Comparison of ENCODE assay signal across 17 cellular contexts in the genomic region with DNA sequence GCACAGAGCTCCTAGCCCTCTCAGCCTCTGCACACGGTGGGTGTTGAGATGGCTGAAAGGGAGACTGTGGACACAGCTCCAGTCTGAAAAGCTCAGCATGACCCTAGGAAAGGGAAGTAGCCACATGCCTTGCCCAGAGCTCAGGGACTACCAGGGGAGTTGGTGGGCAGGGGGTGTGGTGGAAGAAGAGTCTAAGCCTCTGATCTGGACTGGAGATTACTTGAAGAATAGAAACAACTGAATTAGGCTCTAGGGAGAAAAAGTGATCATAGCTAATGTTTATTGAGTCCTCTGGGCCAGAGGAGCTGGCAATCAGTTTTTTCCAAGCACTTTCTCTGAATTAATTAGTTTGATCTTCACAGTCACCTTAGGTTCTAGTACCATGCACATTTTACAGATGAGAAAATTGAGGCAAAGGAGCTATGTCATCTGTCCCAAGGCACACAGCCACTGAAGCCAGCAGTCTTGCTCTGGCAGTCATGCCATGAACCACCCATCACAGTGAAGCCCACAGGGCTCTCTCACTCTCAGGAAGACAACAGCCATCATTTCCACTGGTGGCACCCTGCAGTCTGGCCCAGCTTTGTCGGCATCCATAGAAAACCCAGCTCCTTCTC.
A peak's percentile ranks its signal among the peaks of the same experiment; 100 is the strongest.
DNase-seq lines count a peak whose midpoint lies in the region; FAIRE-seq and TF ChIP-seq lines count a peak whose summit lies in the region.
"Had no signal": no experiment of that assay in that cellular context is flagged by ENCODE, and none has a peak within 500 bp of the region (broad histone marks: within the 10 kb centered on the region; RNA-seq: fewer than 3 reads in every experiment).

No MANE protein-coding gene starts in this region.

- peaks cover 93% of the 10 kb centered on the region for H3K4me1 Mint-ChIP-seq in nephron progenitor cell
- H3K4me1 Mint-ChIP-seq: stimulated activated effector memory CD8-positive, alpha-beta T cell treated with anti-CD3 and anti-CD28 coated beads, Interleukin-12 subunit alpha, Interleukin-12 subunit beta, amount 100 ng/mL, for 72 hours had no signal

- H3K4me3 ChIP-seq in KMS-11 (IDR thresholded peaks at IDR 0.05; ENCODE audit: insufficient read depth, low read depth, low read length), result no peak overlapping the region
- H3K4me3 ChIP-seq in duodenal mucosa (ENCODE audit: low read depth in 1 of 2, low read length in 2 of 2), result peak overlapping the region in 1 of 2 donors; percentile 11
- H3K4me3 ChIP-seq: gastrocnemius medialis, sigmoid colon, SJCRH30 had no signal

- no peak overlapping the region for H3K4me3 Mint-ChIP-seq in nephron progenitor cell
- H3K4me3 Mint-ChIP-seq: activated naive CD8-positive, alpha-beta T cell; activated T-cell treated with anti-CD3 and anti-CD28 coated beads, Interleukin-2, amount 50 U/mL, for 24 hours; stimulated activated effector memory CD8-positive, alpha-beta T cell treated with anti-CD3 and anti-CD28 coated beads, Interleukin-12 subunit alpha, Interleukin-12 subunit beta, amount 100 ng/mL, for 72 hours had no signal

- H3K36me3 ChIP-seq in KMS-11 (ENCODE audit: insufficient read depth) (no peaks in the 10 kb centered on the region), duodenal mucosa (ENCODE audit: control insufficient read depth in 1 of 2, insufficient read depth in 2 of 2, low read length in 2 of 2) (peaks cover 0 to 7% of the 10 kb centered on the region in 2 donors)
- H3K36me3 ChIP-seq: gastrocnemius medialis, neutrophil, sigmoid colon had no signal

- no peak overlapping the region for H2AFZ ChIP-seq in KMS-11 (ENCODE audit: low read depth)

- H3K9me3 ChIP-seq in duodenal mucosa (ENCODE audit: control insufficient read depth in 1 of 2, low read length in 2 of 2), result no peaks in the 10 kb centered on the region
- H3K9me3 ChIP-seq: gastrocnemius medialis, neutrophil, sigmoid colon, SJCRH30 had no signal

- peak overlapping the region; percentile 61; the same call in 1 of the 2 replicates for H3K4me2 ChIP-seq in KMS-11

- POLR2A ChIA-PET in HEK293T (lab: Yijun Ruan, JAX), result interaction anchor here (0.9 to 1.9 kb wide), 2 partner anchors 9 kb away, joined by 3 to 13 read pairs; no protein-coding TSS in a partner anchor

- H3K27me3 Mint-ChIP-seq in nephron progenitor cell (ENCODE audit: low read depth, poor library complexity), result peaks cover 14% of the 10 kb centered on the region

- no peaks in the 10 kb centered on the region for H3K9me3 Mint-ChIP-seq in nephron progenitor cell
- H3K9me3 Mint-ChIP-seq: activated T-cell treated with anti-CD3 and anti-CD28 coated beads, Interleukin-2, amount 50 U/mL, for 24 hours; stimulated activated effector memory CD8-positive, alpha-beta T cell treated with anti-CD3 and anti-CD28 coated beads, Interleukin-12 subunit alpha, Interleukin-12 subunit beta, amount 100 ng/mL, for 72 hours had no signal

- H3K27ac ChIP-seq in 22Rv1 (peak overlapping the region; percentile 63), KMS-11 (peak overlapping the region; percentile 14; the same call in 1 of the 2 replicates), duodenal mucosa (ENCODE audit: low read depth, low read length) (peak overlapping the region; percentile 67)
- H3K27ac ChIP-seq: gastrocnemius medialis, neutrophil, sigmoid colon, SJCRH30 had no signal

- H3K27me3 ChIP-seq in KMS-11 (ENCODE audit: insufficient read depth, low read depth), result no peaks in the 10 kb centered on the region
- H3K27me3 ChIP-seq in duodenal mucosa (ENCODE audit: control insufficient read depth in 1 of 2, insufficient read depth in 2 of 2, low read length in 2 of 2), result no peaks in the 10 kb centered on the region
- H3K27me3 ChIP-seq: gastrocnemius medialis, sigmoid colon, SJCRH30 had no signal

- CTCF ChIA-PET in HEK293T (lab: Yijun Ruan, JAX), result interaction anchor here (0.6 to 0.8 kb wide), 2 partner anchors 112 to 225 kb away, joined by 4 to 7 read pairs; no protein-coding TSS in a partner anchor

- H3K9ac ChIP-seq in KMS-11 (no peak overlapping the region), duodenal mucosa (ENCODE audit: low read depth in 1 of 2, low read length in 2 of 2) (peak overlapping the region; percentile 48 to 57)

- H3K36me3 Mint-ChIP-seq in nephron progenitor cell (ENCODE audit: low read depth), result peaks cover 5% of the 10 kb centered on the region
- H3K36me3 Mint-ChIP-seq: activated naive CD8-positive, alpha-beta T cell; stimulated activated effector memory CD8-positive, alpha-beta T cell treated with anti-CD3 and anti-CD28 coated beads, Interleukin-12 subunit alpha, Interleukin-12 subunit beta, amount 100 ng/mL, for 72 hours had no signal

- no peaks in the 10 kb centered on the region for H3K79me2 ChIP-seq in KMS-11 (ENCODE audit: insufficient read depth, low read depth)

- DNase-seq in nephron progenitor cell (no peak), HEK293T (ENCODE audit: extremely low spot score) (no peak), NCI-H2081 (lab: John Stamatoyannopoulos, UW) (no peak), urothelium cell line (ENCODE audit: low spot score) (no peak)
- no peak for DNase-seq in stimulated activated CD4-positive, alpha-beta T cell treated with anti-CD3 and anti-CD28 coated beads, Interleukin-2, amount 100 ng/mL, for 48 hours
- DNase-seq: activated T-cell treated with anti-CD3 and anti-CD28 coated beads, Interleukin-2, amount 50 U/mL, for 24 hours; gastrocnemius medialis; GOT3; sigmoid colon; SJCRH30; T-helper 9 cell had no signal

- TF ChIP-seq CTCF in 22Rv1 (IDR thresholded peaks at IDR 0.05) (no peak), KMS-11 (conservative IDR thresholded peaks at IDR 0.05; ENCODE audit: low read depth, low read length) (no peak), nephron progenitor cell (IDR thresholded peaks at IDR 0.05) (no peak)

- peaks cover 47% of the 10 kb centered on the region for H3K4me1 ChIP-seq in KMS-11 (ENCODE audit: low read depth, poor library complexity, severe bottlenecking)
- H3K4me1 ChIP-seq in duodenal mucosa (ENCODE audit: control insufficient read depth in 1 of 2, insufficient read depth in 2 of 2, low read length in 2 of 2), result peaks cover 87 to 88% of the 10 kb centered on the region in 2 donors
- H3K4me1 ChIP-seq: gastrocnemius medialis, sigmoid colon, SJCRH30 had no signal

- FAIRE-seq in urothelium cell line (lab: Jason Lieb, UNC), result no peak

- H3K27ac Mint-ChIP-seq in nephron progenitor cell, result peak overlapping the region; percentile 64
- H3K27ac Mint-ChIP-seq: activated naive CD8-positive, alpha-beta T cell; activated T-cell treated with anti-CD3 and anti-CD28 coated beads, Interleukin-2, amount 50 U/mL, for 24 hours; stimulated activated effector memory CD8-positive, alpha-beta T cell treated with anti-CD3 and anti-CD28 coated beads, Interleukin-12 subunit alpha, Interleukin-12 subunit beta, amount 100 ng/mL, for 72 hours had no signal

- H4K20me1 ChIP-seq in KMS-11 (ENCODE audit: insufficient read depth), result no peaks in the 10 kb centered on the region

TF ChIP-seq in HEK293T, 16 proteins besides CTCF, POLR2A, EP300 and RAD21:
- TF ChIP-seq BHLHE40 (IDR thresholded peaks at IDR 0.05; ENCODE audit: borderline replicate concordance) (no peak), SUZ12 (IDR thresholded peaks at IDR 0.05) (no peak), FOXA1 (IDR thresholded peaks at IDR 0.05) (no peak), FOXM1 (IDR thresholded peaks at IDR 0.05; ENCODE audit: borderline replicate concordance) (no peak), SP1 (IDR thresholded peaks at IDR 0.05) (no peak), LEF1 (IDR thresholded peaks at IDR 0.05; ENCODE audit: borderline replicate concordance) (no peak), TARDBP (IDR thresholded peaks at IDR 0.05) (no peak), ZNF384 (IDR thresholded peaks at IDR 0.05) (no peak), HDGF (IDR thresholded peaks at IDR 0.05; ENCODE audit: borderline replicate concordance) (no peak), ARNT (IDR thresholded peaks at IDR 0.05) (no peak), CTBP1 (IDR thresholded peaks at IDR 0.05; ENCODE audit: borderline replicate concordance) (no peak), NFRKB (IDR thresholded peaks at IDR 0.05) (no peak), ELF4 (IDR thresholded peaks at IDR 0.05) (no peak)
- TF ChIP-seq, protein P1, sequence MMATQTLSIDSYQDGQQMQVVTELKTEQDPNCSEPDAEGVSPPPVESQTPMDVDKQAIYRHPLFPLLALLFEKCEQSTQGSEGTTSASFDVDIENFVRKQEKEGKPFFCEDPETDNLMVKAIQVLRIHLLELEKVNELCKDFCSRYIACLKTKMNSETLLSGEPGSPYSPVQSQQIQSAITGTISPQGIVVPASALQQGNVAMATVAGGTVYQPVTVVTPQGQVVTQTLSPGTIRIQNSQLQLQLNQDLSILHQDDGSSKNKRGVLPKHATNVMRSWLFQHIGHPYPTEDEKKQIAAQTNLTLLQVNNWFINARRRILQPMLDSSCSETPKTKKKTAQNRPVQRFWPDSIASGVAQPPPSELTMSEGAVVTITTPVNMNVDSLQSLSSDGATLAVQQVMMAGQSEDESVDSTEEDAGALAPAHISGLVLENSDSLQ (IDR thresholded peaks at IDR 0.05), result no peak

Comparison
In these comparisons a context has a peak if more than half of its experiments do, and no peak if none do; other contexts are left out.
1. H3K27ac ChIP-seq: peak in every context shown above with its lines; median percentile 67 in duodenal mucosa; 63 in 22Rv1; 14 in KMS-11.